22 cellular contexts compared by ENCODE assay signal in the genomic region with DNA sequence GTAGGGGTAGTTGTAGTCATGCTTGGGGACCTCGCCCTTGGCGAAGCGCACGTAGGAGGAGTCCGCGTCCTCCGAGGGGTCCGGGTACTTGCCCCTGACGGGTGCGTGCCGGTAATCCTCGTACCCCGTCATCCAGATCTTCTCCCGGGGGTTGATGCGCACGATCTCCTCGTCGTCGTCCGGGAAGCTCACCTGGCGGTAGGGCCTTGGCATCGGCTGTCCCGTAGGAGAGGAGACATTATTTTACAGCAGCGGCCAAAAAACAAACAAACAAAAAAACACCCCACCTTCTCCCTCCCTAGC.
DNase-seq lines count a peak whose midpoint lies in the region; ATAC-seq, FAIRE-seq and TF ChIP-seq lines count a peak whose summit lies in the region.
"Had no signal": no experiment of that assay in that cellular context is flagged by ENCODE, and none has a peak within 500 bp of the region (broad histone marks: within the 10 kb centered on the region; RNA-seq: fewer than 3 reads in every experiment).

No MANE protein-coding gene starts in this region.

- H3K4me1 ChIP-seq in HepG2 (ENCODE audit: insufficient read depth, low read length) = no peaks in the 10 kb centered on the region
- peaks cover 0 to 11% (median 3%) of the 10 kb centered on the region in 4 donors for H3K4me1 ChIP-seq in right lobe of liver
- peaks cover 0 to 4% (median 2%) of the 10 kb centered on the region in 4 donors for H3K4me1 ChIP-seq in sigmoid colon

- H3K27me3 Mint-ChIP-seq in nephron progenitor cell (ENCODE audit: low read depth, poor library complexity) = no peaks in the 10 kb centered on the region
- H3K27me3 Mint-ChIP-seq in activated CD4-positive, alpha-beta memory T cell treated with anti-CD3 and anti-CD28 coated beads, Interleukin-2, amount 10 ng/mL, durations not matched to agents 7 days and 5 days = no peaks in the 10 kb centered on the region
- H3K27me3 Mint-ChIP-seq: CD4-positive, CD25-positive, alpha-beta regulatory T cell had no signal

- H3K9ac ChIP-seq in HepG2 (ENCODE audit: insufficient read depth, low read depth, low read length) = no peak overlapping the region
- H3K9ac ChIP-seq: BLaER1, GM23248 had no signal

- no peak for DNase-seq in HepG2 (ENCODE audit: low spot score)
- no peak for DNase-seq in right lobe of liver
- DNase-seq in nephron progenitor cell = no peak
- no peak for DNase-seq in sigmoid colon
- DNase-seq in NCI-H2107 (lab: John Stamatoyannopoulos, UW) = no peak
- DNase-seq in activated CD4-positive, alpha-beta memory T cell treated with anti-CD3 and anti-CD28 coated beads, Interleukin-2, amount 10 ng/mL, durations not matched to agents 7 days and 5 days = no peak
- DNase-seq: Caco-2; CD4-positive, CD25-positive, alpha-beta regulatory T cell; CD8-positive, alpha-beta T cell; DMS153; EL; GDM1; GM23248; H9 had no signal

- ATAC-seq in HepG2 (no peak), right lobe of liver (no peak)
- ATAC-seq: CD8-positive, alpha-beta T cell; GM12878; HCT116 had no signal

- H3K4me1 Mint-ChIP-seq in nephron progenitor cell = peaks cover 31% of the 10 kb centered on the region
- peaks cover 13% of the 10 kb centered on the region for H3K4me1 Mint-ChIP-seq in activated CD4-positive, alpha-beta memory T cell treated with anti-CD3 and anti-CD28 coated beads, Interleukin-2, amount 10 ng/mL, durations not matched to agents 7 days and 5 days
- H3K4me1 Mint-ChIP-seq: B cell, H9 had no signal

- no peak overlapping the region for H3K27ac ChIP-seq in HepG2 (ENCODE audit: extremely low read length, insufficient read depth, low read length)
- H3K27ac ChIP-seq in right lobe of liver = no peak overlapping the region
- peak overlapping the region; percentile 36 for H3K27ac ChIP-seq in temporal lobe (ENCODE audit: low read depth, low read length)
- H3K27ac ChIP-seq in sigmoid colon = no peak overlapping the region
- H3K27ac ChIP-seq: 22Rv1, BLaER1, GM23248 had no signal

- in situ Hi-C loops in HepG2 (cut with HindIII; ENCODE audit: extremely low pct_ligation_motif_present, low pct_unique_long_range_greater_than_20kb) = no loop called here

- FAIRE-seq in HepG2 (lab: Jason Lieb, UNC) = no peak
- FAIRE-seq: A204.1, GM12878, GM19239 had no signal

- H3K27me3 ChIP-seq in HepG2 (ENCODE audit: control insufficient read depth in 1 of 2, insufficient read depth in 2 of 2, low read length in 2 of 2) (no peaks in the 10 kb centered on the region), right lobe of liver (no peaks in the 10 kb centered on the region), sigmoid colon (no peaks in the 10 kb centered on the region)
- H3K27me3 ChIP-seq: BLaER1 had no signal

- CTCF ChIA-PET in HepG2 (lab: Yijun Ruan, JAX; ENCODE audit: low intra/inter-chr PET ratio, low total read pairs) = no interaction called here
- CTCF ChIA-PET in activated CD4-positive, alpha-beta memory T cell treated with anti-CD3 and anti-CD28 coated beads, Interleukin-2, amount 10 ng/mL, durations not matched to agents 7 days and 5 days (lab: Charles Lee) = no interaction called here

- peaks cover 88% of the 10 kb centered on the region for H3K36me3 Mint-ChIP-seq in nephron progenitor cell (ENCODE audit: low read depth)
- peaks cover 44% of the 10 kb centered on the region for H3K36me3 Mint-ChIP-seq in activated CD4-positive, alpha-beta memory T cell treated with anti-CD3 and anti-CD28 coated beads, Interleukin-2, amount 10 ng/mL, durations not matched to agents 7 days and 5 days (ENCODE audit: low read depth)
- H3K36me3 Mint-ChIP-seq: CD8-positive, alpha-beta T cell had no signal

- H3K4me3 Mint-ChIP-seq in nephron progenitor cell = no peak overlapping the region
- H3K4me3 Mint-ChIP-seq in activated CD4-positive, alpha-beta memory T cell treated with anti-CD3 and anti-CD28 coated beads, Interleukin-2, amount 10 ng/mL, durations not matched to agents 7 days and 5 days = no peak overlapping the region
- H3K4me3 Mint-ChIP-seq: B cell; CD4-positive, CD25-positive, alpha-beta regulatory T cell; CD8-positive, alpha-beta T cell; H9 had no signal

- peak overlapping the region; percentile 79 for H3K27ac Mint-ChIP-seq in nephron progenitor cell
- H3K27ac Mint-ChIP-seq in activated CD4-positive, alpha-beta memory T cell treated with anti-CD3 and anti-CD28 coated beads, Interleukin-2, amount 10 ng/mL, durations not matched to agents 7 days and 5 days = no peak overlapping the region
- H3K27ac Mint-ChIP-seq: B cell; CD8-positive, alpha-beta T cell; H9 had no signal

- 99% methylated on average over 21 of the region's 24 CpGs for WGBS in HepG2 (ENCODE audit: low lambda C conversion rate)
- WGBS in right lobe of liver (ENCODE audit: insufficient coverage, low coverage, low lambda C conversion rate, missing lambda C conversion rate) = 95% methylated on average over 4 of the region's 24 CpGs
- 97 to 98% methylated on average over 24 of the region's 24 CpGs for WGBS in sigmoid colon, 2 donors

- POLR2A ChIA-PET in HepG2 (lab: Yijun Ruan, JAX) = no interaction called here
- POLR2A ChIA-PET in activated CD4-positive, alpha-beta memory T cell treated with anti-CD3 and anti-CD28 coated beads, Interleukin-2, amount 10 ng/mL, durations not matched to agents 7 days and 5 days (lab: Charles Lee) = no interaction called here

- no peak for TF ChIP-seq RAD21 in HepG2 (CRISPR knock-in tag; IDR thresholded peaks at IDR 0.05)

- TF ChIP-seq CTCF in HepG2 (CRISPR knock-in tag; IDR thresholded peaks at IDR 0.05) = no peak
- TF ChIP-seq CTCF in right lobe of liver (IDR thresholded peaks at IDR 0.05) = no peak
- no peak for TF ChIP-seq CTCF in nephron progenitor cell (IDR thresholded peaks at IDR 0.05)
- TF ChIP-seq CTCF in sigmoid colon (IDR thresholded peaks at IDR 0.05) = no peak

- no peaks in the 10 kb centered on the region for H3K9me3 Mint-ChIP-seq in nephron progenitor cell
- H3K9me3 Mint-ChIP-seq in activated CD4-positive, alpha-beta memory T cell treated with anti-CD3 and anti-CD28 coated beads, Interleukin-2, amount 10 ng/mL, durations not matched to agents 7 days and 5 days = no peaks in the 10 kb centered on the region
- H3K9me3 Mint-ChIP-seq: CD4-positive, CD25-positive, alpha-beta regulatory T cell; CD8-positive, alpha-beta T cell; H9 had no signal

- no peak for TF ChIP-seq EP300 in HepG2 (IDR thresholded peaks at IDR 0.05; ENCODE audit: low read depth in 2 of 2, low read length in 2 of 2)
- no peak for TF ChIP-seq EP300 in HepG2 (CRISPR knock-in tag; IDR thresholded peaks at IDR 0.05; ENCODE audit: borderline replicate concordance)
- TF ChIP-seq EP300 in sigmoid colon (IDR thresholded peaks at IDR 0.05) = no peak

- H3K9me3 ChIP-seq in HepG2 (ENCODE audit: low read length) (no peaks in the 10 kb centered on the region), right lobe of liver (no peaks in the 10 kb centered on the region), sigmoid colon (no peaks in the 10 kb centered on the region)
- H3K9me3 ChIP-seq: Caco-2 had no signal

- no peaks in the 10 kb centered on the region for H3K79me2 ChIP-seq in HepG2 (ENCODE audit: insufficient read depth, low read length)

- TF ChIP-seq POLR2A in HepG2 (IDR thresholded peaks at IDR 0.05; ENCODE audit: insufficient read depth in 1 of 2, low read depth in 2 of 2, low read length in 2 of 2) (no peak), right lobe of liver (IDR thresholded peaks at IDR 0.05) (no peak), sigmoid colon (IDR thresholded peaks at IDR 0.05) (no peak)

- H3K36me3 ChIP-seq in HepG2 (replicated peaks in 1 of 2; ENCODE audit: control insufficient read depth in 1 of 2, insufficient read depth in 2 of 2, low read length in 2 of 2) = peaks cover 47 to 84% of the 10 kb centered on the region in 2 experiments
- peaks cover 0 to 40% (median 11%) of the 10 kb centered on the region in 4 donors for H3K36me3 ChIP-seq in right lobe of liver
- peaks cover 0 to 46% (median 12%) of the 10 kb centered on the region in 4 donors for H3K36me3 ChIP-seq in sigmoid colon

- no peak overlapping the region for H3K4me2 ChIP-seq in HepG2 (ENCODE audit: low read depth, low read length)

- no peak overlapping the region for H3K4me3 ChIP-seq in HepG2 (replicated peaks in 1 of 3; ENCODE audit: insufficient read depth in 1 of 3, low read depth in 2 of 3, low read length in 3 of 3)
- H3K4me3 ChIP-seq in right lobe of liver = no peak overlapping the region
- H3K4me3 ChIP-seq in sigmoid colon = no peak overlapping the region
- H3K4me3 ChIP-seq: BLaER1, GM12878, GM23248 had no signal

- H2AFZ ChIP-seq in HepG2 (ENCODE audit: low read length) = no peak overlapping the region
- H2AFZ ChIP-seq: GM23248 had no signal

- intact Hi-C loops in HepG2 (cut with micrococcal nuclease; ENCODE audit: unreplicated experiment) = no loop called here
- intact Hi-C loops in right lobe of liver (cut with DNase I) = no loop called here
- intact Hi-C loops in sigmoid colon (cut with DNase I) = no loop called here

- peaks cover 4% of the 10 kb centered on the region; the same call in 1 of the 2 replicates for H4K20me1 ChIP-seq in HepG2 (ENCODE audit: insufficient read depth, low read length)
- H4K20me1 ChIP-seq: BLaER1 had no signal

- no TSS peak for BruUV-seq in HepG2 (replicated peaks; lab: Mats Ljungman, UMichigan)

TF ChIP-seq in HepG2, 621 proteins besides CTCF, POLR2A, EP300 and RAD21:
- TF ChIP-seq, protein P1, sequence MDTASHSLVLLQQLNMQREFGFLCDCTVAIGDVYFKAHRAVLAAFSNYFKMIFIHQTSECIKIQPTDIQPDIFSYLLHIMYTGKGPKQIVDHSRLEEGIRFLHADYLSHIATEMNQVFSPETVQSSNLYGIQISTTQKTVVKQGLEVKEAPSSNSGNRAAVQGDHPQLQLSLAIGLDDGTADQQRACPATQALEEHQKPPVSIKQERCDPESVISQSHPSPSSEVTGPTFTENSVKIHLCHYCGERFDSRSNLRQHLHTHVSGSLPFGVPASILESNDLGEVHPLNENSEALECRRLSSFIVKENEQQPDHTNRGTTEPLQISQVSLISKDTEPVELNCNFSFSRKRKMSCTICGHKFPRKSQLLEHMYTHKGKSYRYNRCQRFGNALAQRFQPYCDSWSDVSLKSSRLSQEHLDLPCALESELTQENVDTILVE (CRISPR knock-in tag; IDR thresholded peaks at IDR 0.05) = no peak
- TF ChIP-seq AGO2 (optimal IDR thresholded peaks at IDR 0.05; ENCODE audit: low read depth, low read length) = peak; percentile 61
TF ChIP-seq in HepG2: peak in this region for 1.
